10 cellular contexts compared by ENCODE assay signal in the genomic region with DNA sequence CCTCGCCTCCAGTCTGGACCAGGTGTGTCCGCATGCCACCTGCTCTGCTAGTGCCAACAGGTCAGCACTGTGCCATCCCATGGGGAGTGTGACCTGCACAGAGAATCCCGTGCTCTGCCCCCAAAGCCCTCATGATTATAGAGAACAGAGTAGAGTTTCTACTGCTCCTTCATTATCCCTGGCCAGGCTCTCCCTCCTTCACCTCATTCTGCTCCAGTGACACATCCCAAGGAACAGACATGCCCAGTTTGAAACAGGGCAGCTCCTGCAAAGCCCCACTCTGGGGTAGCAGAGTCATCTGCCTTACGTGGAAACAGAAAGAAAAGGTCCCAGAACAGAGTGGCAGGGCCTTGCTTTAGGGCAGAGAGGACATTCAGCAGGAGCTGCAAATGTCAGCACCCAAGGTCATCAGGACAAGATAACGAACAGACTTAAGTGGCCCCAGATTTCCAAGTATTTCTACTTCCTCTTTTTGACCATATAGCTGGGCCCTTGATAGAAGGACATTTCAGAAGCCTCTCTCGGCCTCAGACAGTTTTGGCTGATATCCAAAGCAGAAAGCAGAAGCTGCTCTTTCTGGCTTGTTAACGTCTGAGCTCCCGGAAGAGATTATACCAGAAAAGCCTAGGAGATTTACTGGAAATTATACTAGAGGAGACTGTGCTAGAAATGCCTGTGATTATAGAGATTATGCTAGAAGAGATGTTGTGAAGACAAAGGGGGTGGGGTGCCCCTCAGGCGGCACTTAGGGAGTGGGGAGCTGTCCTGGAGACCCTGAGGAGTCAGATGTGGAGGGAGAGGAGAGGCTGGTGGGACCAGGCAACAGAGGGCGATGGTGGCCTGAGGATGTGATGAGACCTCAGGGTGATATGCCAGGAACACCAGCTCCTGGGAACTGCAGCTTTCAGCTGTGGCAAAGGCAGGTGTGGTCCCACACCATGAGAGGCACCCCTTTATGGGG. TPM values are rescaled to one million over a fixed set of nuclear protein-coding genes. Genes with fewer than 3 reads are reported as not detected.
A peak's percentile ranks its signal among the peaks of the same experiment; 100 is the strongest.
DNase-seq lines count a peak whose midpoint lies in the region; ATAC-seq and TF ChIP-seq lines count a peak whose summit lies in the region.
"Had no signal": no experiment of that assay in that cellular context is flagged by ENCODE, and none has a peak within 500 bp of the region (broad histone marks: within the 10 kb centered on the region; RNA-seq: fewer than 3 reads in every experiment).

No MANE protein-coding gene starts in this region.

- no peaks in the 10 kb centered on the region for H4K20me1 ChIP-seq in Karpas-422 (ENCODE audit: insufficient read depth, low read depth, low read length)

- no peak overlapping the region for H3K9ac ChIP-seq in Karpas-422 (ENCODE audit: low read length)

- H3K4me2 ChIP-seq in Karpas-422 (ENCODE audit: low read depth, low read length, poor library complexity, severe bottlenecking) = no peak overlapping the region

- TF ChIP-seq POLR2A in body of pancreas (IDR thresholded peaks at IDR 0.05) = no peak

- no peak overlapping the region for H3K4me3 ChIP-seq in Karpas-422 (ENCODE audit: low read length)
- H3K4me3 ChIP-seq in body of pancreas = no peak overlapping the region
- H3K4me3 ChIP-seq in muscle layer of duodenum (ENCODE audit: low read depth in 1 of 2, low read length in 2 of 2) = peak overlapping the region in 1 of 2 donors; percentile 27

- H3K27me3 ChIP-seq in Karpas-422 (ENCODE audit: low read length) (no peaks in the 10 kb centered on the region), body of pancreas (no peaks in the 10 kb centered on the region), muscle layer of duodenum (ENCODE audit: low read depth, low read length) (no peaks in the 10 kb centered on the region)

- H3K36me3 ChIP-seq in Karpas-422 (ENCODE audit: insufficient read depth, low read length) = no peaks in the 10 kb centered on the region
- H3K36me3 ChIP-seq in body of pancreas (replicated peaks in 1 of 2; ENCODE audit: insufficient read depth in 1 of 2, low read depth in 2 of 2) = no peaks in the 10 kb centered on the region
- H3K36me3 ChIP-seq in muscle layer of duodenum (ENCODE audit: control insufficient read depth in 1 of 2, insufficient read depth in 2 of 2, low read length in 2 of 2) = peaks cover 10% of the 10 kb centered on the region in 2 donors

- no peak for TF ChIP-seq CTCF in body of pancreas (IDR thresholded peaks at IDR 0.05)

- 39 to 47% methylated on average over 10 of the region's 10 CpGs for WGBS in body of pancreas, 2 donors

- H3K79me2 ChIP-seq in Karpas-422 (ENCODE audit: low read length) = no peaks in the 10 kb centered on the region

- DNase-seq in CMK (ENCODE audit: low read depth) (peak; percentile 71), Karpas-422 (peak; percentile 59), body of pancreas (peak in 1 of 4 donors; percentile 63), NCI-H1436 (lab: John Stamatoyannopoulos, UW) (no peak), NCI-H446 treated with DMSO at 0.1 percent for 48 hours (lab: John Stamatoyannopoulos, UW) (no peak), NCI-H226 (no peak)
- DNase-seq in NK-92 treated with Interleukin-12 subunit alpha and Interleukin-12 subunit beta, amount 100 ng/mL, for 24 hours (lab: John Stamatoyannopoulos, UW) = no peak
- DNase-seq: NCI-H1930 had no signal

- H3K27ac ChIP-seq in Karpas-422 (ENCODE audit: low read length) (no peak overlapping the region), body of pancreas (peak overlapping the region in 3 of 4 donors; percentile 7 to 48 (median 19)), muscle layer of duodenum (ENCODE audit: low read length) (peak overlapping the region; percentile 82)

- H3K9me3 ChIP-seq in Karpas-422 (ENCODE audit: low read length) = no peaks in the 10 kb centered on the region
- no peaks in the 10 kb centered on the region for H3K9me3 ChIP-seq in body of pancreas
- H3K9me3 ChIP-seq in muscle layer of duodenum (ENCODE audit: control insufficient read depth in 1 of 2, low read length in 2 of 2) = no peaks in the 10 kb centered on the region

- no peak overlapping the region for H2AFZ ChIP-seq in Karpas-422 (ENCODE audit: low read length)

- no peaks in the 10 kb centered on the region for H3K9me2 ChIP-seq in Karpas-422 (replicated peaks; ENCODE audit: insufficient read depth, low read length)

- H3K4me1 ChIP-seq in Karpas-422 (ENCODE audit: low read length) (peaks cover 5% of the 10 kb centered on the region; the same call in 1 of the 2 replicates), body of pancreas (peaks cover 25% of the 10 kb centered on the region), muscle layer of duodenum (ENCODE audit: control insufficient read depth in 1 of 2, insufficient read depth in 2 of 2, low read length in 2 of 2) (peaks cover 31 to 34% of the 10 kb centered on the region in 2 donors)

- intact Hi-C loops in body of pancreas (cut with DNase I) = no loop called here

- no peak for ATAC-seq in body of pancreas

RNA-seq across cellular contexts. Expression of a gene that starts 12.6 kb away (rescaled TPM):
- total RNA-seq in Karpas-422 (2014; rRNA removed; shearing (Covaris generic); ENCODE audit: low replicate concordance) = not detected in 2 replicates
- total RNA-seq in body of pancreas = 10 to 100 TPM; 32.9 to 36.3 TPM
- total RNA-seq: bronchial epithelial cell had no signal

RNA-seq across cellular contexts. Expression of a gene that starts 13.0 kb away (rescaled TPM):
- not detected in 2 replicates for total RNA-seq in Karpas-422 (2014; rRNA removed; shearing (Covaris generic); ENCODE audit: low replicate concordance)
- 10 to 100 TPM in 1 of 2 donors, 1 to 10 TPM in 1; 7.6 to 27.5 TPM for total RNA-seq in body of pancreas

RNA-seq across cellular contexts. Expression of a gene that starts 50.4 kb away (rescaled TPM):
- total RNA-seq in Karpas-422 (2014; rRNA removed; shearing (Covaris generic); ENCODE audit: low replicate concordance) = not detected in 2 replicates
- total RNA-seq in body of pancreas = 10 to 100 TPM in 1 of 2 donors, 1 to 10 TPM in 1; 5.3 to 11.9 TPM
- total RNA-seq: bronchial epithelial cell had no signal

Comparison
In these comparisons a context has a peak if more than half of its experiments do, and no peak if none do; other contexts are left out.
1. DNase-seq: peak in CMK (single experiment) and Karpas-422 (single experiment); none in NCI-H1436 (single experiment), NCI-H446 treated with DMSO at 0.1 percent for 48 hours (single experiment), NCI-H226 (single experiment) and NK-92 treated with Interleukin-12 subunit alpha and Interleukin-12 subunit beta, amount 100 ng/mL, for 24 hours (single experiment).
2. RNA of a gene that starts 12.6 kb away (total RNA-seq): 32.9 to 36.3 TPM in body of pancreas; not detected in Karpas-422; every median in the first group is over 10 times any median in the second.